1 cellular context compared by ENCODE assay signal in the genomic region with DNA sequence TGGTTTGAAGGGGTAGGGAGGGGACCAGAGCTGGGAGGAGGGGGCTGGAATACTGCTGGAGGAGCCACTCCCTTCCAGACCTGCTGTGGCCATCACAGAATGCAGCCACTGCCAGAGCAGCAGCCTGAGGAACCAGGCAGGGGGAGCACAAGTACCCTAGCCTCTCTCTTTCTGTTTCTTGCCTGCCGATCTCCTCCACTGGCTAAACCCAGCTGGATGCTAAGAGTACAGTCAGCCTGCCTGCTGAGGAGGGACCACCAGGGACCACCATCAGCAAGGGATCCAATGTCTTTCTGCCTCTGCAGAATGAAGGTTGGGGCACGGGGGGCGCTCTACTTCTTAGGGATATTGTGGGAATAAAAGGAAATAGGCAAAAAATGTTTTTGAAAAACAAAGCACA.
TF ChIP-seq lines count a peak whose summit lies in the region.

No MANE protein-coding gene starts in this region.

TF ChIP-seq in HepG2, 621 proteins besides CTCF, POLR2A, EP300 and RAD21:
- TF ChIP-seq ZNF580 (CRISPR knock-in tag; IDR thresholded peaks at IDR 0.05; ENCODE audit: borderline replicate concordance, low read depth) (0 out of 2 replicates have a peak, but pooled peaks have one; percentile 31), THAP8 (CRISPR knock-in tag; IDR thresholded peaks at IDR 0.05; ENCODE audit: borderline replicate concordance) (no peak), ZNF562 (CRISPR knock-in tag; IDR thresholded peaks at IDR 0.05; ENCODE audit: borderline replicate concordance) (no peak), ZBTB7B (CRISPR knock-in tag; IDR thresholded peaks at IDR 0.05) (0 out of 2 replicates have a peak, but pooled peaks have one; percentile 25), HNF4G (IDR thresholded peaks at IDR 0.05; ENCODE audit: borderline replicate concordance, low read depth, low read length) (no peak), HNF4G (CRISPR knock-in tag; IDR thresholded peaks at IDR 0.05; ENCODE audit: borderline replicate concordance, low read depth) (no peak), MAFK (conservative IDR thresholded peaks at IDR 0.05 in 1 of 2, IDR thresholded peaks at IDR 0.05 in 1 of 2; ENCODE audit: low read length in 2 of 2) (no peak)
